In genomic region chr11:40987895-40988435, GRCh38 we compare ENCODE assay signal across 16 cellular contexts.
DNase-seq lines count a peak whose midpoint lies in the region; ATAC-seq and TF ChIP-seq lines count a peak whose summit lies in the region.
"Had no signal": no experiment of that assay in that cellular context is flagged by ENCODE, and none has a peak within 500 bp of the region (broad histone marks: within the 10 kb centered on the region; RNA-seq: fewer than 3 reads in every experiment).

No MANE protein-coding gene starts in this region.

- H3K36me3 ChIP-seq in mammary epithelial cell (ENCODE audit: insufficient read depth, low read length): no peaks in the 10 kb centered on the region
- H3K36me3 ChIP-seq: BLaER1 had no signal

- intact Hi-C loops in mammary epithelial cell (cut with micrococcal nuclease): no loop called here
- intact Hi-C loops in MCF 10A (cut with micrococcal nuclease): no loop called here
- intact Hi-C loops in head of caudate nucleus (cut with DNase I): no loop called here

- in situ Hi-C loops in mammary epithelial cell (cut with MboI; ENCODE audit: low sequenced_read_pairs in 2 of 2): no loop called here

- H3K9me3 ChIP-seq in mammary epithelial cell (replicated peaks; ENCODE audit: insufficient read depth, low read length): no peaks in the 10 kb centered on the region
- H3K9me3 ChIP-seq: BLaER1, Caco-2 had no signal

- H3K4me2 ChIP-seq in mammary epithelial cell (ENCODE audit: insufficient read depth, low read depth, low read length): no peak overlapping the region
- H3K4me2 ChIP-seq: BLaER1 had no signal

- POLR2A ChIA-PET in MCF 10A (lab: Yijun Ruan, JAX): no interaction called here

- DNase-seq in mammary epithelial cell (peak; percentile 20), MCF 10A (ENCODE audit: unreplicated experiment) (no peak), head of caudate nucleus (peak in 31 of 42 donors; percentile 5 to 75 (median 32)), putamen (ENCODE audit: low spot score) (peak; percentile 61), RPMI8226 (no peak)
- DNase-seq: 8988T; AML-193; Caco-2; CD8-positive, alpha-beta memory T cell; GF-D8; GM23248; H7 had no signal

- H3K4me3 Mint-ChIP-seq in MCF 10A (ENCODE audit: unreplicated experiment): no peak overlapping the region
- H3K4me3 Mint-ChIP-seq: CD8-positive, alpha-beta memory T cell; IgD-negative memory B cell had no signal

- no peak overlapping the region for H2AFZ ChIP-seq in mammary epithelial cell (ENCODE audit: low read depth, low read length)
- H2AFZ ChIP-seq: GM23248 had no signal

- H3K79me2 ChIP-seq in mammary epithelial cell (ENCODE audit: insufficient read depth, low read length): no peaks in the 10 kb centered on the region

- H3K9me3 Mint-ChIP-seq in MCF 10A (ENCODE audit: unreplicated experiment): peaks cover 10% of the 10 kb centered on the region

- dilution Hi-C loops in mammary epithelial cell (cut with HindIII; ENCODE audit: low sequenced_read_pairs): no loop called here

- H3K27me3 Mint-ChIP-seq in MCF 10A (ENCODE audit: insufficient read depth, unreplicated experiment): no peaks in the 10 kb centered on the region
- H3K27me3 Mint-ChIP-seq: CD8-positive, alpha-beta memory T cell; IgD-negative memory B cell had no signal

- H3K9ac ChIP-seq in mammary epithelial cell (ENCODE audit: insufficient read depth, low read length): no peak overlapping the region
- H3K9ac ChIP-seq: BLaER1, GM23248 had no signal

- WGBS in mammary epithelial cell (ENCODE audit: low coverage, missing lambda C conversion rate): no CpG with 5 or more reads among the region's 1 CpG

- no peak for TF ChIP-seq CTCF in mammary epithelial cell (conservative IDR thresholded peaks at IDR 0.05 in 1 of 2, IDR thresholded peaks at IDR 0.05 in 1 of 2; ENCODE audit: extremely low read depth in 1 of 2, insufficient read depth in 1 of 2, low read depth in 1 of 2, low read length in 2 of 2)
- TF ChIP-seq CTCF in MCF 10A (IDR thresholded peaks at IDR 0.05; ENCODE audit: unreplicated experiment): no peak

- H3K27ac ChIP-seq in mammary epithelial cell (ENCODE audit: insufficient read depth, low read depth, low read length): no peak overlapping the region
- H3K27ac ChIP-seq: BLaER1, GM23248 had no signal

- H3K4me1 Mint-ChIP-seq in MCF 10A (ENCODE audit: insufficient read depth, unreplicated experiment): no peaks in the 10 kb centered on the region
- H3K4me1 Mint-ChIP-seq: CD8-positive, alpha-beta memory T cell; IgD-negative memory B cell had no signal

- no peaks in the 10 kb centered on the region for H3K36me3 Mint-ChIP-seq in MCF 10A (ENCODE audit: insufficient read depth, unreplicated experiment)
- H3K36me3 Mint-ChIP-seq: CD8-positive, alpha-beta memory T cell; IgD-negative memory B cell had no signal

- CTCF ChIA-PET in mammary epithelial cell (lab: Charles Lee; ENCODE audit: low non-redundant PET) (no interaction called here), MCF 10A (lab: Yijun Ruan, JAX) (no interaction called here)

- ATAC-seq in HG02571 (IDR thresholded peaks at IDR 0.05; ENCODE audit: unreplicated experiment): no peak
- no peak for ATAC-seq in GM19035 (IDR thresholded peaks at IDR 0.05; ENCODE audit: unreplicated experiment)

- no peak overlapping the region for H3K27ac Mint-ChIP-seq in MCF 10A (ENCODE audit: low read depth, unreplicated experiment)
- H3K27ac Mint-ChIP-seq: CD8-positive, alpha-beta memory T cell; IgD-negative memory B cell had no signal

- H3K4me3 ChIP-seq in mammary epithelial cell (replicated peaks in 1 of 3; ENCODE audit: insufficient read depth in 1 of 3, low read depth in 2 of 3, low read length in 3 of 3): no peak overlapping the region
- H3K4me3 ChIP-seq: BLaER1, GM23248 had no signal

- H4K20me1 ChIP-seq in mammary epithelial cell (ENCODE audit: insufficient read depth, low read length): no peaks in the 10 kb centered on the region
- H4K20me1 ChIP-seq: BLaER1 had no signal

- no TSS peak for BruUV-seq in mammary epithelial cell (replicated peaks; lab: Mats Ljungman, UMichigan)
- BruUV-seq in MCF 10A (replicated peaks; lab: Mats Ljungman, UMichigan): no TSS peak

- H3K27me3 ChIP-seq in mammary epithelial cell (ENCODE audit: insufficient read depth, low read length): no peaks in the 10 kb centered on the region
- H3K27me3 ChIP-seq: BLaER1 had no signal

- no peaks in the 10 kb centered on the region for H3K4me1 ChIP-seq in mammary epithelial cell (ENCODE audit: insufficient read depth, low read length)
- H3K4me1 ChIP-seq: BLaER1, Caco-2 had no signal

Comparison
In these comparisons a context has a peak if more than half of its experiments do, and no peak if none do; other contexts are left out.
1. DNase-seq: peak in mammary epithelial cell (single experiment), head of caudate nucleus (31 of 42) and putamen (single experiment); none in MCF 10A (single experiment) and RPMI8226 (single experiment).